Comparison of ENCODE assay signal across 8 cellular contexts in the genomic region with DNA sequence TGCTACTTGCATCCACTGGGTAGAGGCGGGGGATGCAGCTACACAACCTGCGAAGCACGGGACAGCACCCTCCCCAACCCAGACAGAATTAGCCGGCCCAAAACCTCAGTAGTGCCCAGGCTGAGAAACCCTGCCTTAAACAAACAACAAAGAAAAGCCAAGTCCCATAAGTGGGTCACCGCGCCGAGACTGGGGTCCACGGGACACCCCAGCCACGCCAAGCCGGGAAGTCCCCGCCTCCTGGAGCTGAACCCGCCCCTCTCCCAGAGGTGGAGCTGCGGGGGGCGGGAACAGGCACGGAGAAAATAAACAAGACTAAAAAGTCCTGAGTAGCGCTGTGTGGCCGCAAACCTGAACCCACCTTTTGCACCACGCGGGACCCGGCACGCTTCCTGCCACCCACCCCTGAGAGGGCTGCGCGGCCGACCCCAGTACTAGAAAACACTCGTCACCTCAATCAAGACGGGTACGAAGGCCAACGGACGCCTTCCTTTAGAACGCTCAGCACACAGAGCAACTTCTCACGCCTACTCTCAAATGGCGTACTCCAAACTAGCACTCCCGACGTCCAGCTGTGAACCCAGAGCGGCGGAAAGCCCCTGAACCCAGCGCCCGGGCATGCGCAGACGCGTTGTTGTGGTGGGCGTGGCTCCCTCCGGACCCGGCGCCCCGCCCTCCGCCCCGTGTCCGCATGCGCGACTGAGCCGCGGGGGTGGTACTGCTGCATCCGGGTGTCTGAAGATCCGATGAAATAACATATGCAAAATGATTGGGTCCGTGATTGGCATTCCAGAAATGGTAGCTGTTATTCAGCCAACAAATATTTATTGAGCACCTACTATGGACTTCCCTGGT. TPM values are rescaled to one million over a fixed set of nuclear protein-coding genes. Genes with fewer than 3 reads are reported as not detected.
A peak's percentile ranks its signal among the peaks of the same experiment; 100 is the strongest.
DNase-seq lines count a peak whose midpoint lies in the region; ATAC-seq and TF ChIP-seq lines count a peak whose summit lies in the region.
"Not testable (repeated sequence)": the region's sequence is repeated elsewhere in the genome, so short reads cannot be mapped to it uniquely, and the experiment has no call there.

No MANE protein-coding gene starts in this region.

- peak overlapping the region; percentile 69 for H3K27ac ChIP-seq in CD4-positive, alpha-beta T cell (ENCODE audit: low read depth, low read length)
- peak overlapping the region in 39 of 59 donors; percentile 50 to 92 (median 82) for H3K27ac ChIP-seq in dorsolateral prefrontal cortex

- peak overlapping the region; percentile 90 for H3K27ac Mint-ChIP-seq in CD4-positive, alpha-beta T cell

- CTCF ChIA-PET in CD4-positive, alpha-beta T cell (lab: Charles Lee) = not testable (repeated sequence)

- not testable (repeated sequence) for H3K9me3 Mint-ChIP-seq in CD4-positive, alpha-beta T cell

- not testable (repeated sequence) for H3K27me3 Mint-ChIP-seq in CD4-positive, alpha-beta T cell

- H3K36me3 Mint-ChIP-seq in CD4-positive, alpha-beta T cell (ENCODE audit: low read depth) = peaks cover 11% of the 10 kb centered on the region

- TF ChIP-seq CTCF in CD4-positive, alpha-beta T cell (IDR thresholded peaks at IDR 0.05); dorsolateral prefrontal cortex (IDR thresholded peaks at IDR 0.05 in 54 of 56, conservative IDR thresholded peaks at IDR 0.05 in 2 of 56; ENCODE audit: low read depth in 1 of 56, partially characterized antibody in 56 of 56): not testable (repeated sequence)

- ATAC-seq in CD4-positive, alpha-beta T cell (ENCODE audit: poor library complexity) = peak; percentile 77
- ATAC-seq in GM21367 (IDR thresholded peaks at IDR 0.05; ENCODE audit: unreplicated experiment) = peak; percentile 52

- intact Hi-C loops in CD4-positive, alpha-beta T cell (cut with DNase I, micrococcal nuclease) = loop anchor here in 1 of 2 experiments (2.0 kb wide), 1 partner anchor 21 kb away; a partner anchor contains a TSS
- intact Hi-C loops in dorsolateral prefrontal cortex (cut with DNase I) = loop anchor here in 1 of 2 donors (2.0 kb wide), 1 partner anchor 21 kb away; a partner anchor contains a TSS

- DNase-seq in CD4-positive, alpha-beta T cell = peak; percentile 71 to 93 (median 88)
- DNase-seq in HK-2 (ENCODE audit: unreplicated experiment) (peak; percentile 46), dorsolateral prefrontal cortex (peak in 7 of 10 donors; percentile 51 to 86 (median 68)), medulla oblongata (ENCODE audit: extremely low spot score) (peak; percentile 45)
- peak; percentile 47 for DNase-seq in NK-92 treated with Interleukin-12 subunit alpha and Interleukin-12 subunit beta, amount 100 ng/mL, for 24 hours (lab: John Stamatoyannopoulos, UW)
- DNase-seq in activated CD8-positive, alpha-beta memory T cell treated with anti-CD3 and anti-CD28 coated beads for 24 hours = peak; percentile 98
- peak; percentile 77 to 88 (median 84) for DNase-seq in stimulated activated CD4-positive, alpha-beta T cell treated with anti-CD3 and anti-CD28 coated beads, TNF-alpha, amount 100 ng/mL, for 4 hours (ENCODE audit: low read depth in 3 of 3)

- H3K4me3 ChIP-seq in dorsolateral prefrontal cortex = peak overlapping the region in 48 of 59 donors; percentile 16 to 82 (median 60)

- POLR2A ChIA-PET in CD4-positive, alpha-beta T cell (lab: Charles Lee) = interaction anchor here (0.5 to 1.9 kb wide), 7 partner anchors 19 to 1040 kb away, joined by 4 to 33 read pairs (median 6); a partner anchor contains a TSS

- H3K9me3 ChIP-seq in CD4-positive, alpha-beta T cell (ENCODE audit: control insufficient read depth, low read length) = not testable (repeated sequence)

- H3K4me3 Mint-ChIP-seq in CD4-positive, alpha-beta T cell = peak overlapping the region; percentile 89

- not testable (repeated sequence) for H3K27me3 ChIP-seq in CD4-positive, alpha-beta T cell (ENCODE audit: control insufficient read depth, insufficient read depth, low read length); dorsolateral prefrontal cortex

- H3K4me1 Mint-ChIP-seq in CD4-positive, alpha-beta T cell (ENCODE audit: low read depth) = peaks cover 28% of the 10 kb centered on the region

RNA-seq across cellular contexts. Expression of a gene that starts 4.8 kb away (rescaled TPM):
- not detected for total RNA-seq in CD4-positive, alpha-beta T cell
- total RNA-seq in dorsolateral prefrontal cortex = under 1 TPM in 8 of 120 experiments, not detected in 112; 0.22 to 0.96 (median 0.56) TPM

RNA-seq across cellular contexts. Expression of a gene that starts 20.3 kb away (rescaled TPM):
- total RNA-seq in CD4-positive, alpha-beta T cell = 100 to 1,000 TPM; 395 to 428 TPM
- 100 to 1,000 TPM in 118 of 120 experiments, 10 to 100 TPM in 2; 87.8 to 261 (median 154) TPM for total RNA-seq in dorsolateral prefrontal cortex

RNA-seq across cellular contexts. Expression of a gene that starts 35.2 kb away (rescaled TPM):
- total RNA-seq in CD4-positive, alpha-beta T cell = 10 to 100 TPM; 93.3 to 98.9 TPM
- total RNA-seq in dorsolateral prefrontal cortex = 10 to 100 TPM; 19.7 to 39.9 (median 26.6) TPM

Comparison
In these comparisons a context has a peak if more than half of its experiments do, and no peak if none do; other contexts are left out.
1. Peak in every context shown above with its lines: DNase-seq, ATAC-seq, H3K4me3 ChIP-seq and H3K27ac ChIP-seq.
2. DNase-seq: peak in every context shown above with its lines; median percentile 98 in activated CD8-positive, alpha-beta memory T cell treated with anti-CD3 and anti-CD28 coated beads for 24 hours; 88 in CD4-positive, alpha-beta T cell; 84 in stimulated activated CD4-positive, alpha-beta T cell treated with anti-CD3 and anti-CD28 coated beads, TNF-alpha, amount 100 ng/mL, for 4 hours; 68 in dorsolateral prefrontal cortex; 47 in NK-92 treated with Interleukin-12 subunit alpha and Interleukin-12 subunit beta, amount 100 ng/mL, for 24 hours; 46 in HK-2; 45 in medulla oblongata.